ENCODE assay signal across 18 cellular contexts in the genomic region with DNA sequence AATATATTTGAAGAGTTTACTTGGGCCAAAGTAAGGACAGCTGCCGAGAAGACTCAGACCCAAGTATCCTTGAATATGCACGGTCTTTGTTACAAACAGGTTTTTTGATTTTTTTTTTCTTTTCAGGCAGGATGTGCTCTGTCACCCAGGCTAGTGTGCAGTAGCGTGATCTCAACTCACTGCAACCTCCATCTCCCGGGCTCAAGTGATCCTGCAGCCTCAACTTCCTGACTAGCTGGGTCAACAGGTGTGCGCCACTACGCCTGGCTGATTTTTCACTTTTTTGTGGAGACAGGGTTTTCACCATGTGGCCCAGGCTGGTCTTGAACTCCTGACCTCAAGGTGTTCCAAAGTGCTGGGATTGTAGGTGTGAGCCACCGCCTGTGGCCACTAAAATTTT. TPM values are rescaled to one million over a fixed set of nuclear protein-coding genes. Genes with fewer than 3 reads are reported as not detected.
DNase-seq lines count a peak whose midpoint lies in the region; ATAC-seq lines count a peak whose summit lies in the region.
"Had no signal": no experiment of that assay in that cellular context is flagged by ENCODE, and none has a peak within 500 bp of the region (broad histone marks: within the 10 kb centered on the region; RNA-seq: fewer than 3 reads in every experiment).

No MANE protein-coding gene starts in this region.

- peaks cover 22% of the 10 kb centered on the region for H3K4me1 Mint-ChIP-seq in activated CD8-positive, alpha-beta memory T cell treated with anti-CD3 and anti-CD28 coated beads, Interleukin-2, amount 10 ng/mL, durations not matched to agents 7 days and 5 days
- H3K4me1 Mint-ChIP-seq in activated CD8-positive, alpha-beta T cell treated with anti-CD3 and anti-CD28 coated beads, Interleukin-2, amount 10 ng/mL, durations not matched to agents 7 days and 5 days (ENCODE audit: low read depth): peaks cover 18% of the 10 kb centered on the region
- H3K4me1 Mint-ChIP-seq in stimulated activated effector memory CD8-positive, alpha-beta T cell treated with anti-CD3 and anti-CD28 coated beads, Interleukin-12 subunit alpha, Interleukin-12 subunit beta, amount 100 ng/mL, for 72 hours: peaks cover 33% of the 10 kb centered on the region

- no peaks in the 10 kb centered on the region for H3K36me3 Mint-ChIP-seq in activated CD8-positive, alpha-beta memory T cell treated with anti-CD3 and anti-CD28 coated beads, Interleukin-2, amount 10 ng/mL, durations not matched to agents 7 days and 5 days
- H3K36me3 Mint-ChIP-seq in activated CD8-positive, alpha-beta T cell treated with anti-CD3 and anti-CD28 coated beads, Interleukin-2, amount 10 ng/mL, durations not matched to agents 7 days and 5 days (ENCODE audit: low read depth): no peaks in the 10 kb centered on the region
- H3K36me3 Mint-ChIP-seq in stimulated activated effector memory CD8-positive, alpha-beta T cell treated with anti-CD3 and anti-CD28 coated beads, Interleukin-12 subunit alpha, Interleukin-12 subunit beta, amount 100 ng/mL, for 72 hours: no peaks in the 10 kb centered on the region

- no peaks in the 10 kb centered on the region for H3K27me3 Mint-ChIP-seq in activated CD8-positive, alpha-beta memory T cell treated with anti-CD3 and anti-CD28 coated beads, Interleukin-2, amount 10 ng/mL, durations not matched to agents 7 days and 5 days
- H3K27me3 Mint-ChIP-seq in activated CD8-positive, alpha-beta T cell treated with anti-CD3 and anti-CD28 coated beads, Interleukin-2, amount 10 ng/mL, durations not matched to agents 7 days and 5 days (ENCODE audit: low read depth): no peaks in the 10 kb centered on the region

- no peaks in the 10 kb centered on the region for H3K9me3 Mint-ChIP-seq in activated CD8-positive, alpha-beta memory T cell treated with anti-CD3 and anti-CD28 coated beads, Interleukin-2, amount 10 ng/mL, durations not matched to agents 7 days and 5 days (ENCODE audit: low read depth)
- no peaks in the 10 kb centered on the region for H3K9me3 Mint-ChIP-seq in activated CD8-positive, alpha-beta T cell treated with anti-CD3 and anti-CD28 coated beads, Interleukin-2, amount 10 ng/mL, durations not matched to agents 7 days and 5 days (ENCODE audit: insufficient read depth)
- H3K9me3 Mint-ChIP-seq in stimulated activated effector memory CD8-positive, alpha-beta T cell treated with anti-CD3 and anti-CD28 coated beads, Interleukin-12 subunit alpha, Interleukin-12 subunit beta, amount 100 ng/mL, for 72 hours: no peaks in the 10 kb centered on the region

- peak; percentile 53 for ATAC-seq in activated CD8-positive, alpha-beta memory T cell treated with anti-CD3 and anti-CD28 coated beads, Interleukin-2, amount 10 ng/mL, durations not matched to agents 7 days and 5 days
- ATAC-seq in HG02852 (IDR thresholded peaks at IDR 0.05; ENCODE audit: unreplicated experiment): peak; percentile 68
- ATAC-seq in activated CD8-positive, alpha-beta T cell treated with anti-CD3 and anti-CD28 coated beads, Interleukin-2, amount 10 ng/mL, durations not matched to agents 7 days and 5 days: peak; percentile 65
- peak; percentile 36 for ATAC-seq in stimulated activated effector memory CD8-positive, alpha-beta T cell treated with anti-CD3 and anti-CD28 coated beads, Interleukin-12 subunit alpha, Interleukin-12 subunit beta, amount 100 ng/mL, for 72 hours
- ATAC-seq: activated CD4-positive, CD25-positive, alpha-beta regulatory T cell treated with anti-CD3 and anti-CD28 coated beads, Interleukin-2, amount 50 U/mL, for 24 hours; psoas muscle had no signal

- CTCF ChIA-PET in activated CD8-positive, alpha-beta memory T cell treated with anti-CD3 and anti-CD28 coated beads, Interleukin-2, amount 10 ng/mL, durations not matched to agents 7 days and 5 days (lab: Charles Lee): no interaction called here
- CTCF ChIA-PET in activated CD8-positive, alpha-beta T cell treated with anti-CD3 and anti-CD28 coated beads, Interleukin-2, amount 10 ng/mL, durations not matched to agents 7 days and 5 days (lab: Charles Lee): interaction anchor here (0.8 kb wide), 1 partner anchor 238 kb away, joined by 3 read pairs; no protein-coding TSS in a partner anchor

- DNase-seq in activated CD8-positive, alpha-beta memory T cell treated with anti-CD3 and anti-CD28 coated beads, Interleukin-2, amount 10 ng/mL, durations not matched to agents 7 days and 5 days: no peak
- no peak for DNase-seq in activated CD8-positive, alpha-beta memory T cell treated with anti-CD3 and anti-CD28 coated beads, Interleukin-2, amount 50 U/mL, for 4 hours
- DNase-seq in activated CD8-positive, alpha-beta T cell treated with anti-CD3 and anti-CD28 coated beads, Interleukin-2, amount 10 ng/mL, durations not matched to agents 7 days and 5 days: peak; percentile 34
- no peak for DNase-seq in stimulated activated effector memory CD8-positive, alpha-beta T cell treated with anti-CD3 and anti-CD28 coated beads, Interleukin-12 subunit alpha, Interleukin-12 subunit beta, amount 100 ng/mL, for 72 hours (ENCODE audit: low spot score in 2 of 2)
- no peak for DNase-seq in DMS 273 treated with DMSO at 0.1 percent for 48 hours (lab: John Stamatoyannopoulos, UW)
- DNase-seq in anterior cingulate cortex (lab: John Stamatoyannopoulos, UW): no peak
- no peak for DNase-seq in COR-L47 (lab: John Stamatoyannopoulos, UW)
- DNase-seq: activated CD8-positive, alpha-beta memory T cell treated with anti-CD3 and anti-CD28 coated beads, Interleukin-2, amount 50 U/mL, for 48 hours; activated gamma-delta T cell treated with Interleukin-2 at 50 U/mL for 16 hours; cerebellar nuclear complex; esophagus squamous epithelium; midbrain; NCI-H187; psoas muscle; stimulated activated CD4-positive, alpha-beta T cell treated with anti-CD3 and anti-CD28 coated beads, Interleukin-4, amount 100 ng/mL, for 1 hour; T-helper 9 cell had no signal

- no peak overlapping the region for H3K4me3 Mint-ChIP-seq in activated CD8-positive, alpha-beta memory T cell treated with anti-CD3 and anti-CD28 coated beads, Interleukin-2, amount 10 ng/mL, durations not matched to agents 7 days and 5 days
- no peak overlapping the region for H3K4me3 Mint-ChIP-seq in activated CD8-positive, alpha-beta T cell treated with anti-CD3 and anti-CD28 coated beads, Interleukin-2, amount 10 ng/mL, durations not matched to agents 7 days and 5 days
- H3K4me3 Mint-ChIP-seq in stimulated activated effector memory CD8-positive, alpha-beta T cell treated with anti-CD3 and anti-CD28 coated beads, Interleukin-12 subunit alpha, Interleukin-12 subunit beta, amount 100 ng/mL, for 72 hours: no peak overlapping the region

- POLR2A ChIA-PET in activated CD8-positive, alpha-beta T cell treated with anti-CD3 and anti-CD28 coated beads, Interleukin-2, amount 10 ng/mL, durations not matched to agents 7 days and 5 days (lab: Charles Lee): no interaction called here

- no peak overlapping the region for H3K27ac Mint-ChIP-seq in activated CD8-positive, alpha-beta memory T cell treated with anti-CD3 and anti-CD28 coated beads, Interleukin-2, amount 10 ng/mL, durations not matched to agents 7 days and 5 days
- H3K27ac Mint-ChIP-seq in activated CD8-positive, alpha-beta T cell treated with anti-CD3 and anti-CD28 coated beads, Interleukin-2, amount 10 ng/mL, durations not matched to agents 7 days and 5 days: peak overlapping the region; percentile 43
- H3K27ac Mint-ChIP-seq in stimulated activated effector memory CD8-positive, alpha-beta T cell treated with anti-CD3 and anti-CD28 coated beads, Interleukin-12 subunit alpha, Interleukin-12 subunit beta, amount 100 ng/mL, for 72 hours: peak overlapping the region; percentile 34

RNA-seq across cellular contexts. Expression of gene JMY, which starts 27.4 kb away (rescaled TPM):
- total RNA-seq in activated CD8-positive, alpha-beta memory T cell treated with anti-CD3 and anti-CD28 coated beads, Interleukin-2, amount 10 ng/mL, durations not matched to agents 7 days and 5 days: 1 to 10 TPM; 5.1 to 6.1 TPM
- total RNA-seq in activated CD8-positive, alpha-beta T cell treated with anti-CD3 and anti-CD28 coated beads, Interleukin-2, amount 10 ng/mL, durations not matched to agents 7 days and 5 days: 1 to 10 TPM; 2.1 TPM
